In the genomic region with DNA sequence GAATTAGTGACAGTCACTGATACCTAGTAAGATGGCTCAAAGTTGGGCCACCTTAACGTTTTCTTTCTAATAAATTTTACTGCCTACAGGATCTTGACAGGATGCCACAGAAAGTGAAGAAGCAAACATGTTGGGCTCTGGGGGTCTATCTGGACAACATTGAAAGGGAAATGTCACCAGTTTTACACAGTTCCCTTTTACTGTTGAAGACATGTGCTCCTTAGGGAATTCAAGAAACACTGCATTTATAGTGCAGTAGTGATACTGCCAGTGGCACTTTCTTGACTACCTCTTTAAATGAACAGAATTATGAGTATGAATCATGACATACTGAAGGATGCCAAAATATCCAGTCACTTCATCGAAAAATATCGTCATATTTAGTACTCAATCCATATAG, we compare ENCODE assay signal across 21 cellular contexts.
A peak's percentile ranks its signal among the peaks of the same experiment; 100 is the strongest.
DNase-seq lines count a peak whose midpoint lies in the region; TF ChIP-seq lines count a peak whose summit lies in the region.
"Had no signal": no experiment of that assay in that cellular context is flagged by ENCODE, and none has a peak within 500 bp of the region (broad histone marks: within the 10 kb centered on the region; RNA-seq: fewer than 3 reads in every experiment).

No MANE protein-coding gene starts in this region.

- peak overlapping the region in 6 of 11 experiments; percentile 3 to 53 (median 24); a peak in 10 of 22 replicates for H3K4me2 ChIP-seq in BLaER1 treated with 17β-estradiol and CSF1 and Interleukin-3, amounts not matched to agents 10 nM and 100 nM

- no peak overlapping the region for H3K9ac ChIP-seq in BLaER1 treated with 17β-estradiol and CSF1 and Interleukin-3, amounts not matched to agents 10 nM and 100 nM

- no peaks in the 10 kb centered on the region for H3K27me3 ChIP-seq in BLaER1 treated with 17β-estradiol and CSF1 and Interleukin-3, amounts not matched to agents 10 nM and 100 nM
- H3K27me3 ChIP-seq: BE2C had no signal

- no peaks in the 10 kb centered on the region for H3K36me3 ChIP-seq in BLaER1 treated with 17β-estradiol and CSF1 and Interleukin-3, amounts not matched to agents 10 nM and 100 nM
- H3K36me3 ChIP-seq: BE2C had no signal

- H3K9me3 ChIP-seq in BLaER1 treated with 17β-estradiol and CSF1 and Interleukin-3, amounts not matched to agents 10 nM and 100 nM (replicated peaks in 1 of 11): no peaks in the 10 kb centered on the region
- H3K9me3 ChIP-seq: BE2C had no signal

- peaks cover 0 to 17% (median 7%) of the 10 kb centered on the region in 10 experiments; a peak in 8 of 20 replicates for H3K4me1 ChIP-seq in BLaER1 treated with 17β-estradiol and CSF1 and Interleukin-3, amounts not matched to agents 10 nM and 100 nM
- H3K4me1 ChIP-seq: BE2C had no signal

- DNase-seq in epithelial cell of esophagus (ENCODE audit: low read depth): peak; percentile 1
- DNase-seq in NCI-H526 treated with DMSO at 0.1 percent for 48 hours (lab: John Stamatoyannopoulos, UW): no peak
- DNase-seq in NCI-H2227 (lab: John Stamatoyannopoulos, UW; ENCODE audit: unreplicated experiment): no peak
- DNase-seq in activated effector memory CD4-positive, alpha-beta T cell treated with anti-CD3 and anti-CD28 coated beads, Interleukin-2, amount 50 U/mL, for 16 hours: no peak
- DNase-seq: 8988T; ACHN; BE2C; C1 segment of cervical spinal cord; CD4-positive, alpha-beta memory T cell; CD4-positive, CD25-positive, alpha-beta regulatory T cell; CD8-positive, alpha-beta memory T cell; COR-L47; DMS 273 treated with DMSO at 0.1 percent for 48 hours; DMS153; DMS53; DMS79; DND-41; EL; GDM1 had no signal

- H3K4me3 ChIP-seq in BLaER1 treated with 17β-estradiol and CSF1 and Interleukin-3, amounts not matched to agents 10 nM and 100 nM: no peak overlapping the region
- no peak overlapping the region for H3K4me3 ChIP-seq in epithelial cell of esophagus (ENCODE audit: low read length)
- H3K4me3 ChIP-seq: GM12878 had no signal

- no peak overlapping the region for H3K27ac ChIP-seq in BLaER1 treated with 17β-estradiol and CSF1 and Interleukin-3, amounts not matched to agents 10 nM and 100 nM

- H4K20me1 ChIP-seq in BLaER1 treated with 17β-estradiol and CSF1 and Interleukin-3, amounts not matched to agents 10 nM and 100 nM: no peaks in the 10 kb centered on the region

- TF ChIP-seq CTCF in epithelial cell of esophagus (IDR thresholded peaks at IDR 0.05; ENCODE audit: insufficient read depth, low read depth, low read length, missing control alignments): no peak
